ENCODE assay signal across 8 cellular contexts in genomic region chr20:21808863-21809664, GRCh38.
DNase-seq lines count a peak whose midpoint lies in the region; ATAC-seq and TF ChIP-seq lines count a peak whose summit lies in the region.

No MANE protein-coding gene starts in this region.

- H3K27ac Mint-ChIP-seq in CD4-positive, alpha-beta T cell = no peak overlapping the region
- H3K27ac Mint-ChIP-seq in T-helper 2 cell treated with Interferon-gamma antibody and Interleukin-4, amounts not matched to agents 5 μg/mL and 100 μg/mL, for 36 hours = no peak overlapping the region

- DNase-seq in CD4-positive, alpha-beta T cell = peak in 5 of 10 experiments; percentile 1 to 36 (median 10)
- DNase-seq in H7 (peak; percentile 90), erythroblast (lab: John Stamatoyannopoulos, UW) (peak; percentile 32 to 60), posterior cingulate gyrus (peak in 8 of 10 donors; percentile 30 to 82 (median 54)), COR-L47 (lab: John Stamatoyannopoulos, UW) (no peak), NCI-H1417 treated with DMSO at 0.1 percent for 48 hours (lab: John Stamatoyannopoulos, UW) (no peak)
- DNase-seq in T-helper 2 cell treated with Interferon-gamma antibody and Interleukin-4, amounts not matched to agents 5 μg/mL and 100 μg/mL, for 36 hours (ENCODE audit: low spot score) = peak; percentile 10

- H3K36me3 Mint-ChIP-seq in CD4-positive, alpha-beta T cell (ENCODE audit: low read depth) = no peaks in the 10 kb centered on the region
- no peaks in the 10 kb centered on the region for H3K36me3 Mint-ChIP-seq in T-helper 2 cell treated with Interferon-gamma antibody and Interleukin-4, amounts not matched to agents 5 μg/mL and 100 μg/mL, for 36 hours (ENCODE audit: low read depth)

- intact Hi-C loops in CD4-positive, alpha-beta T cell (cut with DNase I, micrococcal nuclease) = no loop called here
- intact Hi-C loops in posterior cingulate gyrus (cut with DNase I) = no loop called here

- no peaks in the 10 kb centered on the region for H3K27me3 ChIP-seq in CD4-positive, alpha-beta T cell (ENCODE audit: control insufficient read depth, insufficient read depth, low read length)
- H3K27me3 ChIP-seq in H7 (ENCODE audit: control insufficient read depth, insufficient read depth, low read length) = peaks cover 4% of the 10 kb centered on the region

- POLR2A ChIA-PET in CD4-positive, alpha-beta T cell (lab: Charles Lee) = no interaction called here

- no peak overlapping the region for H3K4me3 Mint-ChIP-seq in CD4-positive, alpha-beta T cell
- H3K4me3 Mint-ChIP-seq in T-helper 2 cell treated with Interferon-gamma antibody and Interleukin-4, amounts not matched to agents 5 μg/mL and 100 μg/mL, for 36 hours = no peak overlapping the region

- TF ChIP-seq CTCF in CD4-positive, alpha-beta T cell (IDR thresholded peaks at IDR 0.05) = peak; percentile 63

- no peak overlapping the region for H3K27ac ChIP-seq in CD4-positive, alpha-beta T cell (ENCODE audit: low read depth, low read length)

- CTCF ChIA-PET in CD4-positive, alpha-beta T cell (lab: Charles Lee) = no interaction called here

- no peak for ATAC-seq in CD4-positive, alpha-beta T cell (ENCODE audit: poor library complexity)
- no peak for ATAC-seq in GM21528 (IDR thresholded peaks at IDR 0.05; ENCODE audit: low FRiP score, unreplicated experiment)

- no peaks in the 10 kb centered on the region for H3K9me3 ChIP-seq in CD4-positive, alpha-beta T cell (ENCODE audit: control insufficient read depth, low read length)

- H3K4me1 Mint-ChIP-seq in CD4-positive, alpha-beta T cell (ENCODE audit: low read depth) = no peaks in the 10 kb centered on the region
- no peaks in the 10 kb centered on the region for H3K4me1 Mint-ChIP-seq in T-helper 2 cell treated with Interferon-gamma antibody and Interleukin-4, amounts not matched to agents 5 μg/mL and 100 μg/mL, for 36 hours (ENCODE audit: low read depth)

- peaks cover 5% of the 10 kb centered on the region for H3K9me3 Mint-ChIP-seq in CD4-positive, alpha-beta T cell
- H3K9me3 Mint-ChIP-seq in T-helper 2 cell treated with Interferon-gamma antibody and Interleukin-4, amounts not matched to agents 5 μg/mL and 100 μg/mL, for 36 hours = no peaks in the 10 kb centered on the region

- no peak for TF ChIP-seq POLR2A in erythroblast (IDR thresholded peaks at IDR 0.05; ENCODE audit: low read length)

- H3K27me3 Mint-ChIP-seq in CD4-positive, alpha-beta T cell = peaks cover 4% of the 10 kb centered on the region
- no peaks in the 10 kb centered on the region for H3K27me3 Mint-ChIP-seq in T-helper 2 cell treated with Interferon-gamma antibody and Interleukin-4, amounts not matched to agents 5 μg/mL and 100 μg/mL, for 36 hours (ENCODE audit: low read depth)

- H3K4me3 ChIP-seq in H7 (ENCODE audit: insufficient read depth, low read depth, low read length) = no peak overlapping the region

- no peaks in the 10 kb centered on the region for H3K36me3 ChIP-seq in H7 (replicated peaks; ENCODE audit: control insufficient read depth, insufficient read depth, low read length)

Comparison
In these comparisons a context has a peak if more than half of its experiments do, and no peak if none do; other contexts are left out.
1. DNase-seq: peak in H7 (single experiment), T-helper 2 cell treated with Interferon-gamma antibody and Interleukin-4, amounts not matched to agents 5 μg/mL and 100 μg/mL, for 36 hours (single experiment), erythroblast (2 of 2) and posterior cingulate gyrus (8 of 10); none in COR-L47 (single experiment) and NCI-H1417 treated with DMSO at 0.1 percent for 48 hours (single experiment).